In genomic region chr4:171024720-171025303, GRCh38 we compare ENCODE assay signal across 16 cellular contexts.
"Had no signal": no experiment of that assay in that cellular context is flagged by ENCODE, and none has a peak within 500 bp of the region (broad histone marks: within the 10 kb centered on the region; RNA-seq: fewer than 3 reads in every experiment).

No MANE protein-coding gene starts in this region.

- H3K27ac ChIP-seq: colonic mucosa, neutrophil, parathyroid adenoma, stomach, thoracic aorta, upper lobe of right lung had no signal

- H3K9me3 ChIP-seq: colonic mucosa, neutrophil, stomach, thoracic aorta, upper lobe of right lung had no signal

- H3K9ac ChIP-seq: parathyroid adenoma had no signal

- FAIRE-seq: endometrium, islet of Langerhans had no signal

- H3K36me3 ChIP-seq: colonic mucosa, neutrophil, stomach, thoracic aorta, upper lobe of right lung had no signal

- H3K27me3 ChIP-seq: colonic mucosa, neutrophil, stomach, upper lobe of right lung had no signal

- H3K4me3 ChIP-seq: colonic mucosa, stomach, thoracic aorta, upper lobe of right lung had no signal

- H3K4me1 ChIP-seq: colonic mucosa, parathyroid adenoma, stomach, upper lobe of right lung had no signal

- ATAC-seq: activated T-cell treated with anti-CD3 and anti-CD28 coated beads, Interleukin-2, amount 50 U/mL, for 72 hours; naive thymus-derived CD8-positive, alpha-beta T cell; upper lobe of right lung had no signal

- DNase-seq: activated CD4-positive, alpha-beta T cell treated with anti-CD3 and anti-CD28 coated beads, Interleukin-2, amount 10 ng/mL, durations not matched to agents 7 days and 5 days; activated CD8-positive, alpha-beta memory T cell treated with anti-CD3 and anti-CD28 coated beads, Interleukin-2, amount 50 U/mL, for 48 hours; activated gamma-delta T cell; activated T-cell treated with anti-CD3 and anti-CD28 coated beads, Interleukin-2, amount 50 U/mL, for 72 hours; amniotic stem cell; caudate nucleus; colonic mucosa; naive thymus-derived CD8-positive, alpha-beta T cell; stimulated activated CD4-positive, alpha-beta T cell treated with anti-CD3 and anti-CD28 coated beads, Interleukin-1b, Interleukin-23, amount 100 ng/mL, for 48 hours; stomach; upper lobe of right lung had no signal
